In the genomic region with DNA sequence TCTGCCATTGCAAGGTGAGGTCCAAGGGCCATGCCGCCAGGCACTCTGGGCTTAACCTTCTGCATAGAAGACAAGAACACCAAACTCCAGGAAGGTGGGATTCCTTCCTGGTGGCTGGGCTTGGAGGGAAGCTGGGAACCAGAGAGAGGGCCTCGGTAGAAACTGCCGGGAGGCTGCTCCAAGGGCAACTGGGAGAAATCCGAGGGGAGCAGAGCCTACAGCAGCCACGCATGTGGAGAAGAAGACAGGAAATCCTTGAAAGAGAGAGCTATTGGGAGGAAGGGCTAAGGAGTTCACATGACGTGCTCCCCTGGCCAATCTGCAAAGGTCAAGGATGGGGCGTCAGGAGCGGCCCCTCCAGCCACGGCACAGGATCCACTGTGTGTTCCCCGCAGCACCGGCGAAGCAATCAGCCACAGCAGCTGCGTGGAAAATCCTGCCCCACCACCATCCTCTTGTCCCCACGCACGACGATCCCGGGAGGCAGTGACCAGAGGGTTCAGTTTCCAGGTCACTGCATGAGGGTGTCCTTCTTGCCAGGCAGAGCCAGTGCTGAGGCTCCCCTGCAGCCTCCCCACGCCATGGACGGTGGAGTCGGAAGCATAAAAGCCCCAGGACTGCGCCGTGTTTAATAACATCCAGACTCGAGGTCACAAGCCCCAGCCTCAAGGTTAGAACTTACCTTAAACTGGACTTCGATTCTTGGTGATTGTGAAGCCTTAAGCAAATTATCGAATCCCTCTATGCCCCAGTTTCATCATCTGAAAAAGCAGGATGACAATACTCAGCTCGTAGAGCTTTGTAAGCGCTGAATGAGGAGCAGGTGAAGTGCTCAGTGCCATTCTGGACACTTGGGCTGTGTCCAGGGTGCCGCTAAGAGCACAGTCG, we compare ENCODE assay signal across 1 cellular context.
TF ChIP-seq lines count a peak whose summit lies in the region.

No MANE protein-coding gene starts in this region.

TF ChIP-seq in K562, 482 proteins besides CTCF, POLR2A, EP300 and RAD21 (continued from another document):
- no peak for TF ChIP-seq TRIM25 (IDR thresholded peaks at IDR 0.05; ENCODE audit: borderline replicate concordance)
- no peak for TF ChIP-seq THAP7 (CRISPR knock-in tag; IDR thresholded peaks at IDR 0.05)
- TF ChIP-seq BCOR (IDR thresholded peaks at IDR 0.05): no peak
- TF ChIP-seq ZBTB34 (CRISPR knock-in tag; IDR thresholded peaks at IDR 0.05): no peak
- TF ChIP-seq, protein P1, sequence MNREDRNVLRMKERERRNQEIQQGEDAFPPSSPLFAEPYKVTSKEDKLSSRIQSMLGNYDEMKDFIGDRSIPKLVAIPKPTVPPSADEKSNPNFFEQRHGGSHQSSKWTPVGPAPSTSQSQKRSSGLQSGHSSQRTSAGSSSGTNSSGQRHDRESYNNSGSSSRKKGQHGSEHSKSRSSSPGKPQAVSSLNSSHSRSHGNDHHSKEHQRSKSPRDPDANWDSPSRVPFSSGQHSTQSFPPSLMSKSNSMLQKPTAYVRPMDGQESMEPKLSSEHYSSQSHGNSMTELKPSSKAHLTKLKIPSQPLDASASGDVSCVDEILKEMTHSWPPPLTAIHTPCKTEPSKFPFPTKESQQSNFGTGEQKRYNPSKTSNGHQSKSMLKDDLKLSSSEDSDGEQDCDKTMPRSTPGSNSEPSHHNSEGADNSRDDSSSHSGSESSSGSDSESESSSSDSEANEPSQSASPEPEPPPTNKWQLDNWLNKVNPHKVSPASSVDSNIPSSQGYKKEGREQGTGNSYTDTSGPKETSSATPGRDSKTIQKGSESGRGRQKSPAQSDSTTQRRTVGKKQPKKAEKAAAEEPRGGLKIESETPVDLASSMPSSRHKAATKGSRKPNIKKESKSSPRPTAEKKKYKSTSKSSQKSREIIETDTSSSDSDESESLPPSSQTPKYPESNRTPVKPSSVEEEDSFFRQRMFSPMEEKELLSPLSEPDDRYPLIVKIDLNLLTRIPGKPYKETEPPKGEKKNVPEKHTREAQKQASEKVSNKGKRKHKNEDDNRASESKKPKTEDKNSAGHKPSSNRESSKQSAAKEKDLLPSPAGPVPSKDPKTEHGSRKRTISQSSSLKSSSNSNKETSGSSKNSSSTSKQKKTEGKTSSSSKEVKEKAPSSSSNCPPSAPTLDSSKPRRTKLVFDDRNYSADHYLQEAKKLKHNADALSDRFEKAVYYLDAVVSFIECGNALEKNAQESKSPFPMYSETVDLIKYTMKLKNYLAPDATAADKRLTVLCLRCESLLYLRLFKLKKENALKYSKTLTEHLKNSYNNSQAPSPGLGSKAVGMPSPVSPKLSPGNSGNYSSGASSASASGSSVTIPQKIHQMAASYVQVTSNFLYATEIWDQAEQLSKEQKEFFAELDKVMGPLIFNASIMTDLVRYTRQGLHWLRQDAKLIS (CRISPR knock-in tag; IDR thresholded peaks at IDR 0.05): no peak
- TF ChIP-seq ZFP1 (CRISPR knock-in tag; IDR thresholded peaks at IDR 0.05): no peak
- no peak for TF ChIP-seq PHF21A (IDR thresholded peaks at IDR 0.05; ENCODE audit: borderline replicate concordance, low read depth)
- peak; percentile 54 for TF ChIP-seq POLR2G (IDR thresholded peaks at IDR 0.05; ENCODE audit: low read depth, low read length)
- no peak for TF ChIP-seq ETV5 (CRISPR knock-in tag; IDR thresholded peaks at IDR 0.05; ENCODE audit: low read depth)
- no peak for TF ChIP-seq RBM15 (IDR thresholded peaks at IDR 0.05; ENCODE audit: insufficient read depth, low read length)
- TF ChIP-seq ZNF79 (CRISPR knock-in tag; IDR thresholded peaks at IDR 0.05; ENCODE audit: low read depth): no peak
- no peak for TF ChIP-seq SRSF9 (IDR thresholded peaks at IDR 0.05; ENCODE audit: borderline replicate concordance, low read depth, low read length)
- TF ChIP-seq EGR1 (conservative IDR thresholded peaks at IDR 0.05): no peak
- no peak for TF ChIP-seq FUS (optimal IDR thresholded peaks at IDR 0.05; ENCODE audit: low read depth, low read length)
- TF ChIP-seq, protein P2, sequence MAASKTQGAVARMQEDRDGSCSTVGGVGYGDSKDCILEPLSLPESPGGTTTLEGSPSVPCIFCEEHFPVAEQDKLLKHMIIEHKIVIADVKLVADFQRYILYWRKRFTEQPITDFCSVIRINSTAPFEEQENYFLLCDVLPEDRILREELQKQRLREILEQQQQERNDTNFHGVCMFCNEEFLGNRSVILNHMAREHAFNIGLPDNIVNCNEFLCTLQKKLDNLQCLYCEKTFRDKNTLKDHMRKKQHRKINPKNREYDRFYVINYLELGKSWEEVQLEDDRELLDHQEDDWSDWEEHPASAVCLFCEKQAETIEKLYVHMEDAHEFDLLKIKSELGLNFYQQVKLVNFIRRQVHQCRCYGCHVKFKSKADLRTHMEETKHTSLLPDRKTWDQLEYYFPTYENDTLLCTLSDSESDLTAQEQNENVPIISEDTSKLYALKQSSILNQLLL (CRISPR knock-in tag; IDR thresholded peaks at IDR 0.05; ENCODE audit: borderline replicate concordance): no peak
- TF ChIP-seq, protein P3, sequence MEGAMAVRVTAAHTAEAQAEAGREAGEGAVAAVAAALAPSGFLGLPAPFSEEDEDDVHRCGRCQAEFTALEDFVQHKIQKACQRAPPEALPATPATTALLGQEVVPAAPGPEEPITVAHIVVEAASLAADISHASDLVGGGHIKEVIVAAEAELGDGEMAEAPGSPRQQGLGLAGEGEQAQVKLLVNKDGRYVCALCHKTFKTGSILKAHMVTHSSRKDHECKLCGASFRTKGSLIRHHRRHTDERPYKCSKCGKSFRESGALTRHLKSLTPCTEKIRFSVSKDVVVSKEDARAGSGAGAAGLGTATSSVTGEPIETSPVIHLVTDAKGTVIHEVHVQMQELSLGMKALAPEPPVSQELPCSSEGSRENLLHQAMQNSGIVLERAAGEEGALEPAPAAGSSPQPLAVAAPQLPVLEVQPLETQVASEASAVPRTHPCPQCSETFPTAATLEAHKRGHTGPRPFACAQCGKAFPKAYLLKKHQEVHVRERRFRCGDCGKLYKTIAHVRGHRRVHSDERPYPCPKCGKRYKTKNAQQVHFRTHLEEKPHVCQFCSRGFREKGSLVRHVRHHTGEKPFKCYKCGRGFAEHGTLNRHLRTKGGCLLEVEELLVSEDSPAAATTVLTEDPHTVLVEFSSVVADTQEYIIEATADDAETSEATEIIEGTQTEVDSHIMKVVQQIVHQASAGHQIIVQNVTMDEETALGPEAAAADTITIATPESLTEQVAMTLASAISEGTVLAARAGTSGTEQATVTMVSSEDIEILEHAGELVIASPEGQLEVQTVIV (CRISPR knock-in tag; IDR thresholded peaks at IDR 0.05; ENCODE audit: borderline replicate concordance): no peak
- TF ChIP-seq RFX1 (IDR thresholded peaks at IDR 0.05): no peak
- TF ChIP-seq NFRKB (IDR thresholded peaks at IDR 0.05; ENCODE audit: low read depth): no peak
- TF ChIP-seq FOSL1 (tag; conservative IDR thresholded peaks at IDR 0.05): no peak
- TF ChIP-seq HNRNPK (IDR thresholded peaks at IDR 0.05; ENCODE audit: low read depth, low read length, poor library complexity, severe bottlenecking): no peak
- no peak for TF ChIP-seq SNRNP70 (optimal IDR thresholded peaks at IDR 0.05; ENCODE audit: low read depth, low read length)
- TF ChIP-seq ZFX (CRISPR knock-in tag; IDR thresholded peaks at IDR 0.05): peak; percentile 37
- TF ChIP-seq, protein P4, sequence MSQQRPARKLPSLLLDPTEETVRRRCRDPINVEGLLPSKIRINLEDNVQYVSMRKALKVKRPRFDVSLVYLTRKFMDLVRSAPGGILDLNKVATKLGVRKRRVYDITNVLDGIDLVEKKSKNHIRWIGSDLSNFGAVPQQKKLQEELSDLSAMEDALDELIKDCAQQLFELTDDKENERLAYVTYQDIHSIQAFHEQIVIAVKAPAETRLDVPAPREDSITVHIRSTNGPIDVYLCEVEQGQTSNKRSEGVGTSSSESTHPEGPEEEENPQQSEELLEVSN (IDR thresholded peaks at IDR 0.05; ENCODE audit: borderline replicate concordance in 1 of 2, extremely low read depth in 1 of 2, insufficient read depth in 1 of 2, insufficient read length in 1 of 2, low read depth in 1 of 2, low read length in 1 of 2, poor library complexity in 1 of 2, severe bottlenecking in 1 of 2): peak in 1 of 2 experiments; percentile 13
- peak; percentile 45; the same call in 1 of the 2 replicates for TF ChIP-seq PHF8 (IDR thresholded peaks at IDR 0.05; ENCODE audit: borderline replicate concordance, low read length)
- no peak for TF ChIP-seq POLR2AphosphoS5 (IDR thresholded peaks at IDR 0.05; ENCODE audit: control insufficient read depth, insufficient read depth, low read depth, low read length)
- TF ChIP-seq U2AF2 (optimal IDR thresholded peaks at IDR 0.05; ENCODE audit: low read depth, low read length): no peak
- TF ChIP-seq POU5F1 (IDR thresholded peaks at IDR 0.05; ENCODE audit: borderline replicate concordance, low read depth, low read length, partially characterized antibody): no peak
- TF ChIP-seq ATF3 (IDR thresholded peaks at IDR 0.05): peak; percentile 12; the same call in 1 of the 2 replicates
- TF ChIP-seq ATF3 (CRISPR knock-in tag; conservative IDR thresholded peaks at IDR 0.05): no peak
- TF ChIP-seq JUND (IDR thresholded peaks at IDR 0.05; ENCODE audit: borderline replicate concordance, low read depth, low read length): no peak
- no peak for TF ChIP-seq JUND (tag; IDR thresholded peaks at IDR 0.05; ENCODE audit: borderline replicate concordance, low read depth, low read length)
- TF ChIP-seq ZNF224 (CRISPR knock-in tag; IDR thresholded peaks at IDR 0.05): no peak
- no peak for TF ChIP-seq CCNT2 (IDR thresholded peaks at IDR 0.05; ENCODE audit: borderline replicate concordance, extremely low read depth, insufficient read length, low read depth, low read length)
- TF ChIP-seq, protein P5, sequence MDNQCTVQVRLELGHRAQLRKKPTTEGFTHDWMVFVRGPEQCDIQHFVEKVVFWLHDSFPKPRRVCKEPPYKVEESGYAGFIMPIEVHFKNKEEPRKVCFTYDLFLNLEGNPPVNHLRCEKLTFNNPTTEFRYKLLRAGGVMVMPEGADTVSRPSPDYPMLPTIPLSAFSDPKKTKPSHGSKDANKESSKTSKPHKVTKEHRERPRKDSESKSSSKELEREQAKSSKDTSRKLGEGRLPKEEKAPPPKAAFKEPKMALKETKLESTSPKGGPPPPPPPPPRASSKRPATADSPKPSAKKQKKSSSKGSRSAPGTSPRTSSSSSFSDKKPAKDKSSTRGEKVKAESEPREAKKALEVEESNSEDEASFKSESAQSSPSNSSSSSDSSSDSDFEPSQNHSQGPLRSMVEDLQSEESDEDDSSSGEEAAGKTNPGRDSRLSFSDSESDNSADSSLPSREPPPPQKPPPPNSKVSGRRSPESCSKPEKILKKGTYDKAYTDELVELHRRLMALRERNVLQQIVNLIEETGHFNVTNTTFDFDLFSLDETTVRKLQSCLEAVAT (IDR thresholded peaks at IDR 0.05): no peak
- no peak for TF ChIP-seq MAX (CRISPR knock-in tag; IDR thresholded peaks at IDR 0.05)
- no peak for TF ChIP-seq ZBED1 (IDR thresholded peaks at IDR 0.05)
- TF ChIP-seq SMAD3 (CRISPR knock-in tag; conservative IDR thresholded peaks at IDR 0.05): no peak
- no peak for TF ChIP-seq KAT2B (IDR thresholded peaks at IDR 0.05; ENCODE audit: low read depth, low read length)
- no peak for TF ChIP-seq ZBTB2 (IDR thresholded peaks at IDR 0.05)
